In genomic region chr4:141021397-141022194, GRCh38 we compare ENCODE assay signal across 2 cellular contexts.
A peak's percentile ranks its signal among the peaks of the same experiment; 100 is the strongest.
TF ChIP-seq lines count a peak whose summit lies in the region.

No MANE protein-coding gene starts in this region.

TF ChIP-seq in SK-N-SH, 30 proteins besides CTCF, POLR2A, EP300 and RAD21 (continued from another document):
- no peak for TF ChIP-seq ZBTB33 (IDR thresholded peaks at IDR 0.05; ENCODE audit: borderline replicate concordance, low read depth)
- no peak for TF ChIP-seq RXRA (IDR thresholded peaks at IDR 0.05; ENCODE audit: borderline replicate concordance, low read depth)
- TF ChIP-seq MEF2A (IDR thresholded peaks at IDR 0.05; ENCODE audit: borderline replicate concordance, low read depth), result no peak
- no peak for TF ChIP-seq NRF1 (IDR thresholded peaks at IDR 0.05; ENCODE audit: low read depth, low read length)
- no peak for TF ChIP-seq TEAD4 (IDR thresholded peaks at IDR 0.05; ENCODE audit: borderline replicate concordance, insufficient read depth)
- TF ChIP-seq YY1 (IDR thresholded peaks at IDR 0.05; ENCODE audit: low read depth), result no peak
- TF ChIP-seq RCOR1 (IDR thresholded peaks at IDR 0.05; ENCODE audit: low read length), result peak; percentile 87
- TF ChIP-seq MXI1 (IDR thresholded peaks at IDR 0.05; ENCODE audit: low read depth, low read length), result peak; percentile 77
- no peak for TF ChIP-seq RFX5 (IDR thresholded peaks at IDR 0.05; ENCODE audit: low read length)
- TF ChIP-seq TCF12 (IDR thresholded peaks at IDR 0.05), result peak; percentile 90
- TF ChIP-seq USF2 (IDR thresholded peaks at IDR 0.05; ENCODE audit: borderline replicate concordance, low read depth, low read length), result no peak
- TF ChIP-seq CHD2 (IDR thresholded peaks at IDR 0.05; ENCODE audit: low read length, partially characterized antibody), result no peak
- no peak for TF ChIP-seq FOXM1 (IDR thresholded peaks at IDR 0.05; ENCODE audit: low read depth)
- TF ChIP-seq IRF3 (IDR thresholded peaks at IDR 0.05; ENCODE audit: low read depth, low read length), result no peak
- no peak for TF ChIP-seq TAF1 (IDR thresholded peaks at IDR 0.05; ENCODE audit: borderline replicate concordance, low read depth, low read length)
- TF ChIP-seq USF1 (IDR thresholded peaks at IDR 0.05; ENCODE audit: borderline replicate concordance, low read depth), result no peak
- TF ChIP-seq GATA2 (CRISPR knock-in tag; IDR thresholded peaks at IDR 0.05), result peak; percentile 65
- TF ChIP-seq REST (IDR thresholded peaks at IDR 0.05; ENCODE audit: low read depth, low read length), result no peak
- peak; percentile 83 for TF ChIP-seq POLR2AphosphoS5 (IDR thresholded peaks at IDR 0.05; ENCODE audit: low read depth, low read length)
- no peak for TF ChIP-seq EZH2phosphoT487 (IDR thresholded peaks at IDR 0.05; ENCODE audit: borderline replicate concordance, low read depth)
- peak; percentile 63 for TF ChIP-seq PBX3 (IDR thresholded peaks at IDR 0.05)
- no peak for TF ChIP-seq FOSL2 (IDR thresholded peaks at IDR 0.05; ENCODE audit: borderline replicate concordance, low read depth)

TF ChIP-seq in HepG2, 621 proteins besides CTCF, POLR2A, EP300 and RAD21 (continued from another document):
- no peak for TF ChIP-seq TFAP4 (IDR thresholded peaks at IDR 0.05; ENCODE audit: borderline replicate concordance, low read depth)
- TF ChIP-seq KMT2B (CRISPR knock-in tag; IDR thresholded peaks at IDR 0.05), result no peak
- TF ChIP-seq STAT6 (CRISPR knock-in tag; IDR thresholded peaks at IDR 0.05; ENCODE audit: borderline replicate concordance), result no peak
- no peak for TF ChIP-seq HNF1A (IDR thresholded peaks at IDR 0.05; ENCODE audit: low read depth)
- TF ChIP-seq HNF1A (CRISPR knock-in tag; IDR thresholded peaks at IDR 0.05; ENCODE audit: borderline replicate concordance), result no peak
- no peak for TF ChIP-seq HES4 (CRISPR knock-in tag; IDR thresholded peaks at IDR 0.05; ENCODE audit: borderline replicate concordance)
- TF ChIP-seq GRHL1 (CRISPR knock-in tag; conservative IDR thresholded peaks at IDR 0.05), result no peak
- no peak for TF ChIP-seq ZBTB7B (CRISPR knock-in tag; IDR thresholded peaks at IDR 0.05)
- TF ChIP-seq SYNCRIP (IDR thresholded peaks at IDR 0.05; ENCODE audit: insufficient read depth, low read depth, low read length), result no peak
- TF ChIP-seq MATR3 (CRISPR knock-in tag; IDR thresholded peaks at IDR 0.05), result no peak
- TF ChIP-seq ZNF784 (CRISPR knock-in tag; IDR thresholded peaks at IDR 0.05; ENCODE audit: borderline replicate concordance), result no peak
- no peak for TF ChIP-seq GATA4 (IDR thresholded peaks at IDR 0.05; ENCODE audit: borderline replicate concordance, low read depth)
- no peak for TF ChIP-seq ZNF747 (CRISPR knock-in tag; IDR thresholded peaks at IDR 0.05; ENCODE audit: borderline replicate concordance)
- no peak for TF ChIP-seq CEBPG (CRISPR knock-in tag; IDR thresholded peaks at IDR 0.05)
- no peak for TF ChIP-seq ZNF501 (CRISPR knock-in tag; IDR thresholded peaks at IDR 0.05)
- TF ChIP-seq ZNF580 (CRISPR knock-in tag; IDR thresholded peaks at IDR 0.05; ENCODE audit: borderline replicate concordance, low read depth), result no peak
